Comparison of ENCODE assay signal across 1 cellular context in genomic region chr7:135185471-135186260, GRCh38.
TF ChIP-seq lines count a peak whose summit lies in the region.

No MANE protein-coding gene starts in this region.

TF ChIP-seq in GM12878, 131 proteins besides CTCF, POLR2A, EP300 and RAD21:
- TF ChIP-seq TARDBP (IDR thresholded peaks at IDR 0.05; ENCODE audit: borderline replicate concordance) (no peak), IKZF1 (conservative IDR thresholded peaks at IDR 0.05) (no peak; the same call in 1 of the 2 replicates), RUNX3 (IDR thresholded peaks at IDR 0.05; ENCODE audit: low read length) (peak; percentile 42), IRF3 (IDR thresholded peaks at IDR 0.05) (no peak), SREBF1 (IDR thresholded peaks at IDR 0.05; ENCODE audit: low read length) (no peak), MXI1 (IDR thresholded peaks at IDR 0.05; ENCODE audit: low read depth, low read length) (0 out of 2 replicates have a peak, but pooled peaks have one; percentile 36), ZNF687 (IDR thresholded peaks at IDR 0.05) (no peak), MAX (IDR thresholded peaks at IDR 0.05; ENCODE audit: low read depth, low read length) (peak; percentile 15; the same call in 1 of the 2 replicates), IKZF2 (IDR thresholded peaks at IDR 0.05) (no peak), ELK1 (IDR thresholded peaks at IDR 0.05; ENCODE audit: low read depth, low read length) (no peak), SPI1 (IDR thresholded peaks at IDR 0.05; ENCODE audit: borderline replicate concordance, insufficient read depth, low read depth, low read length) (peak; percentile 38; the same call in 1 of the 2 replicates), BRCA1 (IDR thresholded peaks at IDR 0.05; ENCODE audit: low read depth, low read length) (no peak), TCF12 (IDR thresholded peaks at IDR 0.05; ENCODE audit: low read depth, low read length) (no peak), ZZZ3 (IDR thresholded peaks at IDR 0.05; ENCODE audit: control insufficient read depth, insufficient read length, low read depth) (no peak), HDAC2 (IDR thresholded peaks at IDR 0.05) (no peak), POLR2AphosphoS2 (IDR thresholded peaks at IDR 0.05; ENCODE audit: low read depth, low read length) (peak; percentile 18; the same call in 1 of the 2 replicates), YY1 (IDR thresholded peaks at IDR 0.05; ENCODE audit: low read depth, low read length) (no peak), HDAC6 (IDR thresholded peaks at IDR 0.05; ENCODE audit: unreplicated experiment) (no peak), ZBED1 (IDR thresholded peaks at IDR 0.05; ENCODE audit: borderline replicate concordance) (no peak), EZH2 (IDR thresholded peaks at IDR 0.05; ENCODE audit: borderline replicate concordance, control insufficient read depth, low read depth, low read length) (no peak), TCF7 (IDR thresholded peaks at IDR 0.05; ENCODE audit: borderline replicate concordance) (no peak), CUX1 (IDR thresholded peaks at IDR 0.05; ENCODE audit: insufficient replicate concordance, low read depth, low read length) (no peak), SKIL (IDR thresholded peaks at IDR 0.05; ENCODE audit: low read depth, poor library complexity, severe bottlenecking) (no peak), USF2 (IDR thresholded peaks at IDR 0.05; ENCODE audit: borderline replicate concordance, low read depth, low read length) (no peak), NRF1 (conservative IDR thresholded peaks at IDR 0.05; ENCODE audit: low read depth, low read length) (no peak), MTA3 (IDR thresholded peaks at IDR 0.05; ENCODE audit: borderline replicate concordance, low read length) (no peak), TBL1XR1 (IDR thresholded peaks at IDR 0.05; ENCODE audit: low read depth, low read length) (no peak), CHD1 (IDR thresholded peaks at IDR 0.05; ENCODE audit: low read depth, low read length) (no peak)
